ENCODE assay signal across 9 cellular contexts in the genomic region with DNA sequence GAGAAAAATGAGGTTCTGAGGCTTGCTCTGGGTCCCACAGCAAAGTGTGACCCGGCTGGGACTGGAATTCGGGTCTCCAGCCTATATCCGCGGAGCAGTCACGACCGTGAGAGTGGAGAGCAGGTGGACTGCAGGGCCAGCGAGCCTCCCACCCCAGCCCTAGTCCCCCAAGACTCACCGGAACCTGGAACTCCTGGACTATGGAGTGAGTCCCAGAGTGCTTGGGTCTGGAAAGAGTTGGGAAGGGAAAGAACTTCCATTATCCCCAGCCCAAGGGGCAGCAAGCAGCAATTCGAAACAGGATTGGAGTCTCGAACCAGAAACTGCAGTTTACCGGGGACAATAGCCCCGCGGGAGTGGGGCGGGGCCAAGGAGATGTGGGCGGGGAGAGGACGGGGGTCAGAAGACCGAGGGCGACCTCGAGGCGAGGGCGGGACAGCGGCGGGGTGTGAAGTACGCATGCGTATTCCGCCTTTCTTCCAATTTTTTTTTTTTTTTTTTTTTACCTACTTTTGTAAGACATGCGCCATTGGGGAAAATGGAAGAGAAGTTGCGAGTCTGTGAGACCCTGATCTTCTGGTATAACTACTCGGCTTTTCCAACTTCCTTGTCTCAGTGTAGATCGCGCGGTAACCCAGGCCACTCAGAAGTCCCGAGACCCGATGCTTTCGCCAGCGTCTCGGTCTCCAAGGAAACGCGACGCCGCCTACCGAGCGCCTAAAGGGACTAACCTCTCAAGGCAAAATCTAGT. TPM values are rescaled to one million over a fixed set of nuclear protein-coding genes. Genes with fewer than 3 reads are reported as not detected.
A peak's percentile ranks its signal among the peaks of the same experiment; 100 is the strongest.
DNase-seq lines count a peak whose midpoint lies in the region; ATAC-seq, FAIRE-seq and TF ChIP-seq lines count a peak whose summit lies in the region.
"Had no signal": no experiment of that assay in that cellular context is flagged by ENCODE, and none has a peak within 500 bp of the region (broad histone marks: within the 10 kb centered on the region; RNA-seq: fewer than 3 reads in every experiment).

A gene with protein sequence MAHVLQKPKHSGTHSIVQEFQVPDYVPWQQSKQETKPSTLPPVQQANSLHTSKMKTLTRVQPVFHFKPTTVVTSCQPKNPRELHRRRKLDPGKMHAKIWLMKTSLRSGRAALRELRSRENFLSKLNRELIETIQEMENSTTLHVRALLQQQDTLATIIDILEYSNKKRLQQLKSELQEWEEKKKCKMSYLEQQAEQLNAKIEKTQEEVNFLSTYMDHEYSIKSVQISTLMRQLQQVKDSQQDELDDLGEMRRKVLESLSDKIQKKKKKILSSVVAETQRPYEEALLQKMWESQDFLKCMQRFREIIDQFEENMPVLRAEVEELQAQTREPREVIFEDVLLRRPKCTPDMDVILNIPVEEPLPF (minus strand): TSS at position 670 of the 751 bp plus-strand sequence. CDS start 140 bp downstream, at position 530.

- H3K4me3 ChIP-seq in keratinocyte (ENCODE audit: control insufficient read depth in 2 of 3, extremely low read depth in 1 of 3, insufficient read depth in 2 of 3, low read depth in 1 of 3, low read length in 3 of 3) = peak within 1 kb of the TSS; percentile 68 to 84 (median 76)

- H3K9ac ChIP-seq in keratinocyte (ENCODE audit: control insufficient read depth, extremely low read depth, insufficient read depth, low read length) = peak within 1 kb of the TSS; percentile 79

- dilution Hi-C loops in keratinocyte (cut with MboI; ENCODE audit: extremely low pct_ligation_motif_present, low sequenced_read_pairs) = no loop called here

- TF ChIP-seq CTCF in activated B cell treated with CpG ODN at 0.5 μM for 24 hours (IDR thresholded peaks at IDR 0.05) (no peak), keratinocyte (optimal IDR thresholded peaks at IDR 0.05 in 1 of 3, IDR thresholded peaks at IDR 0.05 in 1 of 3, conservative IDR thresholded peaks at IDR 0.05 in 1 of 3; ENCODE audit: extremely low read depth in 1 of 3, insufficient read depth in 2 of 3, low read length in 3 of 3) (peak; percentile 20 to 54 (median 48))

- POLR2A ChIA-PET in activated B cell treated with CpG ODN at 0.5 μM for 24 hours (lab: Charles Lee) = interaction anchor here (1.3 kb wide), 1 partner anchor 35 kb away, joined by 3 read pairs; a partner anchor contains a TSS

- CTCF ChIA-PET in activated B cell treated with CpG ODN at 0.5 μM for 24 hours (lab: Charles Lee) = no interaction called here

- peaks cover 6% of the 10 kb centered on the region for H3K4me1 ChIP-seq in keratinocyte (ENCODE audit: control insufficient read depth, extremely low read depth, insufficient read depth, low read length)

- H3K27ac ChIP-seq in caudate nucleus (ENCODE audit: low read depth, low read length) = peak within 1 kb of the TSS; percentile 91
- peak within 1 kb of the TSS; percentile 78 for H3K27ac ChIP-seq in keratinocyte (ENCODE audit: control insufficient read depth, insufficient read depth, low read length)

- no peaks in the 10 kb centered on the region for H4K20me1 ChIP-seq in keratinocyte (ENCODE audit: control insufficient read depth, extremely low read depth, insufficient read depth, low read length)

- H3K79me2 ChIP-seq in keratinocyte (ENCODE audit: control insufficient read depth, insufficient read depth, low read length) = no peaks in the 10 kb centered on the region

- H3K4me1 Mint-ChIP-seq in activated B cell treated with CpG ODN at 0.5 μM for 24 hours = peaks cover 6% of the 10 kb centered on the region

- FAIRE-seq in keratinocyte (lab: Jason Lieb, UNC) = peak; percentile 73

- ATAC-seq in GM18873 (IDR thresholded peaks at IDR 0.05; ENCODE audit: low FRiP score, unreplicated experiment) (peak; percentile 43), HG03139 (IDR thresholded peaks at IDR 0.05; ENCODE audit: unreplicated experiment) (peak; percentile 79), activated B cell treated with CpG ODN at 0.5 μM for 24 hours (ENCODE audit: low read depth) (peak; percentile 97)

- H3K9me3 Mint-ChIP-seq in activated B cell treated with CpG ODN at 0.5 μM for 24 hours = no peaks in the 10 kb centered on the region
- H3K9me3 Mint-ChIP-seq: IgD-negative memory B cell had no signal

- H2AFZ ChIP-seq in keratinocyte (ENCODE audit: control insufficient read depth, low read length) = peak within 1 kb of the TSS; percentile 96

- DNase-seq in AG08396 (ENCODE audit: low spot score) (peak; percentile 98), NCI-H2227 treated with DMSO at 0.1 percent for 48 hours (lab: John Stamatoyannopoulos, UW) (peak; percentile 96), activated B cell treated with CpG ODN at 0.5 μM for 24 hours (peak; percentile 85), caudate nucleus (lab: John Stamatoyannopoulos, UW) (peak; percentile 25 to 91 (median 75)), keratinocyte (ENCODE audit: low read depth, low spot score) (no peak)
- DNase-seq in stimulated activated CD4-positive, alpha-beta T cell treated with anti-CD3 and anti-CD28 coated beads, Interleukin-12 subunit alpha, Interleukin-12 subunit beta, amount 100 ng/mL, for 48 hours (ENCODE audit: low read depth in 2 of 3, low spot score in 1 of 3) = peak; percentile 80 to 85 (median 84)

- no peaks in the 10 kb centered on the region for H3K9me3 ChIP-seq in keratinocyte (ENCODE audit: control insufficient read depth, low read depth, low read length)

- no peak within 1 kb of the TSS for H3K4me3 Mint-ChIP-seq in activated B cell treated with CpG ODN at 0.5 μM for 24 hours
- H3K4me3 Mint-ChIP-seq: IgD-negative memory B cell had no signal

- intact Hi-C loops in activated B cell treated with CpG ODN at 0.5 μM for 24 hours (cut with micrococcal nuclease) = loop anchor here (1.0 kb wide), 3 partner anchors 8 to 37 kb away; no protein-coding TSS in a partner anchor

- H3K27ac Mint-ChIP-seq in activated B cell treated with CpG ODN at 0.5 μM for 24 hours = no peak within 1 kb of the TSS
- H3K27ac Mint-ChIP-seq: IgD-negative memory B cell had no signal

- H3K9me1 ChIP-seq in keratinocyte (ENCODE audit: control insufficient read depth, extremely low read depth, insufficient read depth, low read length) = no peaks in the 10 kb centered on the region

- H3K4me2 ChIP-seq in keratinocyte (ENCODE audit: control insufficient read depth, extremely low read depth, insufficient read depth, low read depth, low read length) = peak within 1 kb of the TSS; percentile 87

- no peaks in the 10 kb centered on the region for H3K27me3 ChIP-seq in keratinocyte (ENCODE audit: control insufficient read depth, extremely low read depth, insufficient read depth, low read length)

- H3K36me3 ChIP-seq in keratinocyte (ENCODE audit: control insufficient read depth in 2 of 2, extremely low read depth in 1 of 2, insufficient read depth in 2 of 2, low read length in 2 of 2) = no peaks in the 10 kb centered on the region

- no peaks in the 10 kb centered on the region for H3K27me3 Mint-ChIP-seq in activated B cell treated with CpG ODN at 0.5 μM for 24 hours
- H3K27me3 Mint-ChIP-seq: IgD-negative memory B cell had no signal

- no peaks in the 10 kb centered on the region for H3K36me3 Mint-ChIP-seq in activated B cell treated with CpG ODN at 0.5 μM for 24 hours (ENCODE audit: low read depth)

RNA-seq across cellular contexts. Expression of the gene that starts here (rescaled TPM):
- 5.3 and 5.5 TPM in 2 replicates for total RNA-seq in activated B cell treated with CpG ODN at 0.5 μM for 24 hours
- polyA plus RNA-seq in keratinocyte = 3.5 to 4.7 TPM (median 3.6 TPM) in 3 replicates
- 1.1 TPM for polyA plus RNA-seq in keratinocyte (2011; ENCODE audit: low read depth)
- polyA plus RNA-seq in keratinocyte (2011; cell fraction: cytosol; rRNA removed) = 2.5 and 2.6 TPM in 2 replicates
- 5.8 and 6.0 TPM in 2 replicates for polyA plus RNA-seq in keratinocyte (2011; cell fraction: nucleus; rRNA removed)
- 1.8 and 2.2 TPM in 2 replicates for polyA plus RNA-seq in keratinocyte (2012; ENCODE audit: low replicate concordance)
- 0.89 to 2.6 TPM (median 0.96 TPM) in 3 replicates for polyA minus RNA-seq in keratinocyte
- polyA minus RNA-seq in keratinocyte (2011; cell fraction: cytosol; rRNA and poly(A)+ RNA removed) = 2.1 TPM
- polyA minus RNA-seq in keratinocyte (2011; cell fraction: nucleus; rRNA and poly(A)+ RNA removed) = 1.3 and 1.7 TPM in 2 replicates

Comparison
In these comparisons a context has a peak if more than half of its experiments do, and no peak if none do; other contexts are left out.
1. ATAC-seq: peak in every context shown above with its lines; median percentile 97 in activated B cell treated with CpG ODN at 0.5 μM for 24 hours; 79 in HG03139; 43 in GM18873.